1 cellular context compared by ENCODE assay signal in genomic region chr6:7899046-7899888, GRCh38.
TF ChIP-seq lines count a peak whose summit lies in the region.

No MANE protein-coding gene starts in this region.

TF ChIP-seq in K562, 482 proteins besides CTCF, POLR2A, EP300 and RAD21 (continued from another document and continues in another):
- peak in 1 of 3 experiments; percentile 77; a peak in 2 of 6 replicates for TF ChIP-seq ZBTB11 (CRISPR knock-in tag; IDR thresholded peaks at IDR 0.05)
- TF ChIP-seq TCF3 (CRISPR knock-in tag; IDR thresholded peaks at IDR 0.05), result peak; percentile 99
- TF ChIP-seq NR2F6 (CRISPR knock-in tag; IDR thresholded peaks at IDR 0.05), result no peak
- no peak for TF ChIP-seq HMGXB4 (CRISPR knock-in tag; IDR thresholded peaks at IDR 0.05)
- peak; percentile 50; the same call in 1 of the 2 replicates for TF ChIP-seq ZBTB9 (CRISPR knock-in tag; IDR thresholded peaks at IDR 0.05)
- 0 out of 4 replicates have a peak, but pooled peaks of 1 of the 2 experiments have one; percentile 69 for TF ChIP-seq TEAD1 (CRISPR knock-in tag; IDR thresholded peaks at IDR 0.05)
- TF ChIP-seq E2F6 (IDR thresholded peaks at IDR 0.05; ENCODE audit: borderline replicate concordance in 1 of 2, extremely low read depth in 1 of 2, insufficient read depth in 1 of 2, insufficient read length in 1 of 2, low read depth in 1 of 2, low read length in 1 of 2, poor library complexity in 1 of 2, severe bottlenecking in 1 of 2), result no peak
- no peak for TF ChIP-seq HNRNPUL1 (IDR thresholded peaks at IDR 0.05; ENCODE audit: low read length)
- TF ChIP-seq CLOCK (CRISPR knock-in tag; IDR thresholded peaks at IDR 0.05; ENCODE audit: borderline replicate concordance), result no peak
- no peak for TF ChIP-seq ZNF311 (CRISPR knock-in tag; IDR thresholded peaks at IDR 0.05)
- TF ChIP-seq TSC22D4 (tag; IDR thresholded peaks at IDR 0.05), result no peak
- no peak for TF ChIP-seq ZBTB7A (IDR thresholded peaks at IDR 0.05; ENCODE audit: borderline replicate concordance, control insufficient read depth, low read depth, low read length)
- TF ChIP-seq E2F1 (CRISPR knock-in tag; IDR thresholded peaks at IDR 0.05), result no peak
- TF ChIP-seq SMC3 (conservative IDR thresholded peaks at IDR 0.05; ENCODE audit: insufficient read depth, low read depth, low read length), result peak; percentile 56; the same call in 1 of the 2 replicates
- peak in 1 of 2 experiments; percentile 93; a peak in 2 of 4 replicates for TF ChIP-seq ZMIZ1 (IDR thresholded peaks at IDR 0.05; ENCODE audit: low read depth in 2 of 2, low read length in 2 of 2)
- TF ChIP-seq HES1 (IDR thresholded peaks at IDR 0.05; ENCODE audit: low read depth), result peak; percentile 91
- no peak for TF ChIP-seq TAF1 (IDR thresholded peaks at IDR 0.05; ENCODE audit: control insufficient read depth, extremely low read depth, insufficient read depth, low read length, severe bottlenecking)
- peak; percentile 34; the same call in 1 of the 2 replicates for TF ChIP-seq ZNF24 (IDR thresholded peaks at IDR 0.05)
- no peak for TF ChIP-seq SAFB (IDR thresholded peaks at IDR 0.05; ENCODE audit: borderline replicate concordance, low read depth, low read length)
- TF ChIP-seq FOXA3 (CRISPR knock-in tag; conservative IDR thresholded peaks at IDR 0.05 in 1 of 2, IDR thresholded peaks at IDR 0.05 in 1 of 2), result 0 out of 4 replicates have a peak, but pooled peaks of 1 of the 2 experiments have one; percentile 28
- TF ChIP-seq CXXC5 (CRISPR knock-in tag; IDR thresholded peaks at IDR 0.05), result peak; percentile 80
- TF ChIP-seq YY1 (IDR thresholded peaks at IDR 0.05; ENCODE audit: borderline replicate concordance in 1 of 3, control insufficient read depth in 1 of 3, extremely low read depth in 1 of 3, insufficient read depth in 3 of 3, insufficient read length in 1 of 3, insufficient replicate concordance in 2 of 3, low read depth in 1 of 3, low read length in 2 of 3), result peak in 1 of 3 experiments; percentile 65
- peak; percentile 25; the same call in 1 of the 2 replicates for TF ChIP-seq RNF2 (IDR thresholded peaks at IDR 0.05)
- TF ChIP-seq PKNOX1 (IDR thresholded peaks at IDR 0.05), result peak; percentile 57; the same call in 1 of the 2 replicates
- TF ChIP-seq ZNF584 (CRISPR knock-in tag; IDR thresholded peaks at IDR 0.05; ENCODE audit: low read depth), result peak; percentile 55; the same call in 1 of the 2 replicates
- peak; percentile 95 for TF ChIP-seq GATA2 (CRISPR knock-in tag; IDR thresholded peaks at IDR 0.05)
- TF ChIP-seq ETV5 (CRISPR knock-in tag; IDR thresholded peaks at IDR 0.05; ENCODE audit: low read depth), result no peak; the same call in 1 of the 2 replicates
- TF ChIP-seq ZNF639 (CRISPR knock-in tag; conservative IDR thresholded peaks at IDR 0.05 in 1 of 2, IDR thresholded peaks at IDR 0.05 in 1 of 2), result peak in 1 of 2 experiments; percentile 80; a peak in 2 of 4 replicates
- TF ChIP-seq C11orf30 (IDR thresholded peaks at IDR 0.05; ENCODE audit: low read depth), result no peak
- 0 out of 2 replicates have a peak, but pooled peaks have one; percentile 19 for TF ChIP-seq HMBOX1 (IDR thresholded peaks at IDR 0.05)
- TF ChIP-seq NFRKB (IDR thresholded peaks at IDR 0.05; ENCODE audit: low read depth), result no peak
- TF ChIP-seq PRMT5 (CRISPR knock-in tag; IDR thresholded peaks at IDR 0.05), result no peak
- TF ChIP-seq ZNF583 (CRISPR knock-in tag; IDR thresholded peaks at IDR 0.05), result 0 out of 2 replicates have a peak, but pooled peaks have one; percentile 32
- no peak for TF ChIP-seq ATF1 (CRISPR knock-in tag; IDR thresholded peaks at IDR 0.05)
- TF ChIP-seq ATF1 (tag; IDR thresholded peaks at IDR 0.05), result 0 out of 2 replicates have a peak, but pooled peaks have one; percentile 4
- TF ChIP-seq NR4A1 (CRISPR knock-in tag; IDR thresholded peaks at IDR 0.05), result no peak
- TF ChIP-seq NR4A1 (tag; IDR thresholded peaks at IDR 0.05), result peak; percentile 77; the same call in 1 of the 2 replicates
